ENCODE assay signal across 8 cellular contexts in the genomic region with DNA sequence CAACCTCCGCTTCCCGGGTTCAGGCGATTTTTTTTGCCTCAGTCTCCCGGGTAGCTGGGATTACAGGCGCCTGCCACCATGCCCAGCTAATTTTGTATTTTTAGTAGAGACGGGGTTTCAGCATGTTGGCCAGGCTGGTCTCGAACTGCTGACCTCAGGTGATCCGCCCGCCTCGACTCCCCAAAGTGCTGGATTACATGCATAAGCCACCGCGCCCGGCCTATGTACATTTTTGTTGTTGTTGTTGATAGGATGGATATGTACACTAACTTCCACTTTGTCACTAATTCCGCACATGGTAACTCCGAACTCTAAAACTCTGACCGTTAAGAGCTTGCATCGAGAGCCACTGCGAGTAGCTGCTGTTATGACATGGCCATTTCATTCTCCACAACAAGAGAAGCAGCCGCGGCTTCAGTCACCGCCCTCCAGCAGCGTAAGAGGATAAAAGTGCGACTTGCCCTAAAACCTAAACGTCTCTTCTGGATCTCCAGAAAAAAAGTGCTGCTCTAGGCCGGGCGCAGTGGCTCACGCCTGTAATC. TPM values are rescaled to one million over a fixed set of nuclear protein-coding genes. Genes with fewer than 3 reads are reported as not detected.
DNase-seq lines count a peak whose midpoint lies in the region; ATAC-seq and TF ChIP-seq lines count a peak whose summit lies in the region.

No MANE protein-coding gene starts in this region.

- no peak overlapping the region for H3K4ac ChIP-seq in neuronal stem cell (ENCODE audit: low read length)

- H3K79me2 ChIP-seq in Karpas-422 (ENCODE audit: low read length) = peaks cover 26% of the 10 kb centered on the region

- WGBS in neuronal stem cell (ENCODE audit: extremely low coverage in 2 of 2, insufficient read length in 2 of 2, insufficient replicate concordance in 1 of 2), 2 donors = no CpG with 5 or more reads among the region's 27 CpGs

- peak overlapping the region; percentile 13 to 79 (median 59); a peak in 18 of 22 replicates for H3K4me2 ChIP-seq in BLaER1 treated with 17β-estradiol and CSF1 and Interleukin-3, amounts not matched to agents 10 nM and 100 nM
- H3K4me2 ChIP-seq in Karpas-422 (ENCODE audit: low read depth, low read length, poor library complexity, severe bottlenecking) (peak overlapping the region; percentile 33), neuronal stem cell (ENCODE audit: insufficient read depth, low read length, poor library complexity, severe bottlenecking) (no peak overlapping the region)

- H3K79me1 ChIP-seq in neuronal stem cell (ENCODE audit: low read depth, low read length) = peaks cover 10% of the 10 kb centered on the region

- no peak overlapping the region for H2AK5ac ChIP-seq in neuronal stem cell (ENCODE audit: low read depth, low read length)

- peak overlapping the region in 9 of 11 experiments; percentile 82 to 98 (median 90); a peak in 11 of 22 replicates for H3K9ac ChIP-seq in BLaER1 treated with 17β-estradiol and CSF1 and Interleukin-3, amounts not matched to agents 10 nM and 100 nM
- 0 out of 2 replicates have a peak overlapping the region, but pooled peaks have one; percentile 5 for H3K9ac ChIP-seq in Karpas-422 (ENCODE audit: low read length)
- H3K9ac ChIP-seq in colonic mucosa (ENCODE audit: low read depth in 2 of 2, low read length in 2 of 2) = no peak overlapping the region
- H3K9ac ChIP-seq in neuronal stem cell (ENCODE audit: low read depth, low read length, poor library complexity) = no peak overlapping the region

- DNase-seq in Karpas-422 (no peak), colonic mucosa (no peak), neuronal stem cell (ENCODE audit: low spot score) (no peak), nucleus accumbens (lab: John Stamatoyannopoulos, UW) (no peak), NCI-H2107 treated with DMSO at 0.1 percent for 48 hours (lab: John Stamatoyannopoulos, UW; ENCODE audit: unreplicated experiment) (no peak)

- no peaks in the 10 kb centered on the region for H3K27me3 ChIP-seq in BLaER1 treated with 17β-estradiol and CSF1 and Interleukin-3, amounts not matched to agents 10 nM and 100 nM
- no peaks in the 10 kb centered on the region for H3K27me3 ChIP-seq in Karpas-422 (ENCODE audit: low read length)
- no peaks in the 10 kb centered on the region for H3K27me3 ChIP-seq in colonic mucosa
- H3K27me3 ChIP-seq in neuronal stem cell (ENCODE audit: control insufficient read depth in 3 of 3, insufficient read depth in 3 of 3, low read depth in 1 of 3, low read length in 3 of 3) = no peaks in the 10 kb centered on the region

- H3K14ac ChIP-seq in neuronal stem cell (ENCODE audit: low read length) = no peak overlapping the region

- peaks cover 15 to 32% (median 22%) of the 10 kb centered on the region in 10 experiments for H3K4me1 ChIP-seq in BLaER1 treated with 17β-estradiol and CSF1 and Interleukin-3, amounts not matched to agents 10 nM and 100 nM
- H3K4me1 ChIP-seq in Karpas-422 (ENCODE audit: low read length) = peaks cover 14% of the 10 kb centered on the region
- H3K4me1 ChIP-seq in colonic mucosa = peaks cover 8% of the 10 kb centered on the region
- peaks cover 3% of the 10 kb centered on the region in 2 donors for H3K4me1 ChIP-seq in neuronal stem cell (ENCODE audit: control insufficient read depth in 2 of 2, insufficient read depth in 1 of 2, low read depth in 1 of 2, low read length in 2 of 2)

- ATAC-seq in GM18858 (IDR thresholded peaks at IDR 0.05; ENCODE audit: unreplicated experiment) (no peak), HG02981 (IDR thresholded peaks at IDR 0.05; ENCODE audit: unreplicated experiment) (no peak)

- H4K91ac ChIP-seq in neuronal stem cell (ENCODE audit: low read depth, low read length, poor library complexity) = no peak overlapping the region

- TF ChIP-seq CTCF in colonic mucosa (IDR thresholded peaks at IDR 0.05) = no peak

- H3K9me3 ChIP-seq in BLaER1 treated with 17β-estradiol and CSF1 and Interleukin-3, amounts not matched to agents 10 nM and 100 nM (replicated peaks in 1 of 11) = no peaks in the 10 kb centered on the region
- no peaks in the 10 kb centered on the region for H3K9me3 ChIP-seq in Karpas-422 (ENCODE audit: low read length)
- no peaks in the 10 kb centered on the region for H3K9me3 ChIP-seq in colonic mucosa
- H3K9me3 ChIP-seq in neuronal stem cell (replicated peaks in 1 of 2; ENCODE audit: control insufficient read depth in 2 of 2, insufficient read depth in 1 of 2, low read depth in 1 of 2, low read length in 2 of 2) = no peaks in the 10 kb centered on the region

- H2BK15ac ChIP-seq in neuronal stem cell (ENCODE audit: low read length) = no peak overlapping the region

- H2AFZ ChIP-seq in Karpas-422 (ENCODE audit: low read length) (0 out of 2 replicates have a peak overlapping the region, but pooled peaks have one; percentile 21), neuronal stem cell (ENCODE audit: low read length) (peak overlapping the region; percentile 88)

- peak overlapping the region in 9 of 10 experiments; percentile 75 to 94 (median 83); a peak in 14 of 20 replicates for H3K4me3 ChIP-seq in BLaER1 treated with 17β-estradiol and CSF1 and Interleukin-3, amounts not matched to agents 10 nM and 100 nM
- H3K4me3 ChIP-seq in Karpas-422 (ENCODE audit: low read length) (peak overlapping the region; percentile 41; the same call in 1 of the 2 replicates), colonic mucosa (peak overlapping the region; percentile 94), neuronal stem cell (ENCODE audit: low read length in 2 of 2) (no peak overlapping the region)

- H4K8ac ChIP-seq in neuronal stem cell (ENCODE audit: low read depth, low read length) = no peak overlapping the region

- H3K36me3 ChIP-seq in BLaER1 treated with 17β-estradiol and CSF1 and Interleukin-3, amounts not matched to agents 10 nM and 100 nM = peaks cover 32 to 36% (median 33%) of the 10 kb centered on the region in 11 experiments
- peaks cover 27% of the 10 kb centered on the region for H3K36me3 ChIP-seq in Karpas-422 (ENCODE audit: insufficient read depth, low read length)
- peaks cover 9% of the 10 kb centered on the region for H3K36me3 ChIP-seq in colonic mucosa
- peaks cover 21 to 34% of the 10 kb centered on the region in 2 donors for H3K36me3 ChIP-seq in neuronal stem cell (replicated peaks in 1 of 2; ENCODE audit: control insufficient read depth in 2 of 2, insufficient read depth in 2 of 2, low read length in 2 of 2)

- no peak overlapping the region for H2BK12ac ChIP-seq in neuronal stem cell (ENCODE audit: low read length)

- H4K20me1 ChIP-seq in BLaER1 treated with 17β-estradiol and CSF1 and Interleukin-3, amounts not matched to agents 10 nM and 100 nM = peaks cover 0 to 38% (median 20%) of the 10 kb centered on the region in 11 experiments; a peak in 16 of 22 replicates
- H4K20me1 ChIP-seq in Karpas-422 (ENCODE audit: insufficient read depth, low read depth, low read length) = peaks cover 8% of the 10 kb centered on the region; the same call in 1 of the 2 replicates

- no peak overlapping the region for H3K18ac ChIP-seq in neuronal stem cell (ENCODE audit: low read length)

- intact Hi-C loops in colonic mucosa (cut with DNase I) = no loop called here

- no peaks in the 10 kb centered on the region for H3K9me2 ChIP-seq in Karpas-422 (replicated peaks; ENCODE audit: insufficient read depth, low read length)

- no peak overlapping the region for H2BK120ac ChIP-seq in neuronal stem cell (ENCODE audit: low read depth, low read length)

- H3K27ac ChIP-seq in BLaER1 treated with 17β-estradiol and CSF1 and Interleukin-3, amounts not matched to agents 10 nM and 100 nM = peak overlapping the region; percentile 82 to 96 (median 89); a peak in 19 of 22 replicates
- H3K27ac ChIP-seq in Karpas-422 (ENCODE audit: low read length) (no peak overlapping the region), colonic mucosa (peak overlapping the region; percentile 66), neuronal stem cell (replicated peaks; ENCODE audit: low read length) (no peak overlapping the region)

- no peak overlapping the region for H3K23ac ChIP-seq in neuronal stem cell (ENCODE audit: low read depth, low read length, poor library complexity)

- H2BK5ac ChIP-seq in neuronal stem cell (ENCODE audit: low read length) = no peak overlapping the region

RNA-seq across cellular contexts. Expression of gene MARS1, which starts 0.7 kb away (rescaled TPM):
- total RNA-seq in Karpas-422 (2014; rRNA removed; shearing (Covaris generic); ENCODE audit: low replicate concordance) = 204 and 260 TPM in 2 replicates
- total RNA-seq in colonic mucosa = 100 to 1,000 TPM in 1 of 2 donors, 10 to 100 TPM in 1; 90.3 to 195 TPM
- 257 TPM for polyA plus RNA-seq in neuronal stem cell (2013, experiment 1 of 2)
- 269 TPM for polyA plus RNA-seq in neuronal stem cell (2013, experiment 2 of 2)

RNA-seq across cellular contexts. Expression of gene ARHGAP9, which starts 7.5 kb away (rescaled TPM):
- 6.7 and 12.3 TPM in 2 replicates for total RNA-seq in Karpas-422 (2014; rRNA removed; shearing (Covaris generic); ENCODE audit: low replicate concordance)
- 1 to 10 TPM; 5.5 to 6.5 TPM for total RNA-seq in colonic mucosa
- polyA plus RNA-seq in neuronal stem cell (2013, experiment 1 of 2) = 0.01 TPM
- polyA plus RNA-seq in neuronal stem cell (2013, experiment 2 of 2) = 0.07 TPM

RNA-seq across cellular contexts. Expression of gene GLI1, which starts 27.5 kb away (rescaled TPM):
- total RNA-seq in Karpas-422 (2014; rRNA removed; shearing (Covaris generic); ENCODE audit: low replicate concordance) = 1.9 and 9.3 TPM in 2 replicates
- total RNA-seq in colonic mucosa = 1 to 10 TPM; 1.4 to 2.0 TPM
- polyA plus RNA-seq in neuronal stem cell (2013, experiment 1 of 2) = 0.28 TPM
- polyA plus RNA-seq in neuronal stem cell (2013, experiment 2 of 2) = 0.03 TPM

RNA-seq across cellular contexts. Expression of gene INHBE, which starts 32.0 kb away (rescaled TPM):
- total RNA-seq in Karpas-422 (2014; rRNA removed; shearing (Covaris generic); ENCODE audit: low replicate concordance) = 14.3 and 17.9 TPM in 2 replicates
- total RNA-seq in colonic mucosa = under 1 TPM in 1 of 2 donors, not detected in 1; 0.22 TPM
- polyA plus RNA-seq in neuronal stem cell (2013, experiment 1 of 2) = 0.24 TPM
- polyA plus RNA-seq in neuronal stem cell (2013, experiment 2 of 2) = 0.35 TPM

RNA-seq across cellular contexts. Expression of gene DDIT3, which starts 33.2 kb away (rescaled TPM):
- 54.3 and 73.3 TPM in 2 replicates for total RNA-seq in Karpas-422 (2014; rRNA removed; shearing (Covaris generic); ENCODE audit: low replicate concordance)
- 10 to 100 TPM; 17.5 to 22.8 TPM for total RNA-seq in colonic mucosa
- 7.3 TPM for polyA plus RNA-seq in neuronal stem cell (2013, experiment 1 of 2)
- polyA plus RNA-seq in neuronal stem cell (2013, experiment 2 of 2) = 5.7 TPM

Comparison
In these comparisons a context has a peak if more than half of its experiments do, and no peak if none do; other contexts are left out.
1. H3K27ac ChIP-seq: peak in BLaER1 treated with 17β-estradiol and CSF1 and Interleukin-3, amounts not matched to agents 10 nM and 100 nM (11 of 11) and colonic mucosa (single experiment); none in Karpas-422 (single experiment) and neuronal stem cell (single experiment).
2. H3K4me3 ChIP-seq: peak in BLaER1 treated with 17β-estradiol and CSF1 and Interleukin-3, amounts not matched to agents 10 nM and 100 nM (9 of 10), Karpas-422 (single experiment) and colonic mucosa (single experiment); none in neuronal stem cell (0 of 2).
3. H3K9ac ChIP-seq: peak in BLaER1 treated with 17β-estradiol and CSF1 and Interleukin-3, amounts not matched to agents 10 nM and 100 nM (9 of 11) and Karpas-422 (single experiment); none in colonic mucosa (0 of 2) and neuronal stem cell (single experiment).